ENCODE assay signal across 2 cellular contexts in genomic region chr20:63706027-63706695, GRCh38.
TF ChIP-seq lines count a peak whose summit lies in the region.

No MANE protein-coding gene starts in this region.

TF ChIP-seq in HEK293T, 16 proteins besides CTCF, POLR2A, EP300 and RAD21:
- no peak for TF ChIP-seq BHLHE40 (IDR thresholded peaks at IDR 0.05; ENCODE audit: borderline replicate concordance)
- TF ChIP-seq ZNF384 (IDR thresholded peaks at IDR 0.05), result no peak
- no peak for TF ChIP-seq SP1 (IDR thresholded peaks at IDR 0.05)
- no peak for TF ChIP-seq LEF1 (IDR thresholded peaks at IDR 0.05; ENCODE audit: borderline replicate concordance)
- no peak for TF ChIP-seq TARDBP (IDR thresholded peaks at IDR 0.05)
- TF ChIP-seq FOXM1 (IDR thresholded peaks at IDR 0.05; ENCODE audit: borderline replicate concordance), result no peak
- no peak for TF ChIP-seq ARNT (IDR thresholded peaks at IDR 0.05)
- TF ChIP-seq ELF4 (IDR thresholded peaks at IDR 0.05), result no peak
- no peak for TF ChIP-seq L3MBTL2 (conservative IDR thresholded peaks at IDR 0.05)
- TF ChIP-seq NFRKB (IDR thresholded peaks at IDR 0.05), result no peak
- no peak for TF ChIP-seq SUZ12 (IDR thresholded peaks at IDR 0.05)

TF ChIP-seq in K562, 482 proteins besides CTCF, POLR2A, EP300 and RAD21:
- no peak for TF ChIP-seq SETDB1 (IDR thresholded peaks at IDR 0.05; ENCODE audit: low read length)
- TF ChIP-seq THRB (CRISPR knock-in tag; conservative IDR thresholded peaks at IDR 0.05), result no peak
- no peak for TF ChIP-seq PHF21A (IDR thresholded peaks at IDR 0.05; ENCODE audit: borderline replicate concordance, low read depth)
- TF ChIP-seq HNRNPUL1 (IDR thresholded peaks at IDR 0.05; ENCODE audit: low read length), result no peak
- TF ChIP-seq SIX5 (IDR thresholded peaks at IDR 0.05; ENCODE audit: borderline replicate concordance in 1 of 2, insufficient read depth in 1 of 2, low read depth in 1 of 2, low read length in 2 of 2), result no peak
- TF ChIP-seq ELK3 (CRISPR knock-in tag; IDR thresholded peaks at IDR 0.05), result no peak
- no peak for TF ChIP-seq MEIS2 (IDR thresholded peaks at IDR 0.05; ENCODE audit: partially characterized antibody)
- TF ChIP-seq CHD2 (IDR thresholded peaks at IDR 0.05; ENCODE audit: low read depth, low read length), result no peak
- no peak for TF ChIP-seq SPI1 (IDR thresholded peaks at IDR 0.05; ENCODE audit: borderline replicate concordance, low read depth, low read length)
- TF ChIP-seq KHSRP (IDR thresholded peaks at IDR 0.05), result no peak
- no peak for TF ChIP-seq ETV1 (tag; conservative IDR thresholded peaks at IDR 0.05; ENCODE audit: low read depth)
- TF ChIP-seq ADNP (tag; IDR thresholded peaks at IDR 0.05), result no peak
- TF ChIP-seq TGIF2 (CRISPR knock-in tag; IDR thresholded peaks at IDR 0.05), result no peak
- no peak for TF ChIP-seq ELF4 (CRISPR knock-in tag; IDR thresholded peaks at IDR 0.05)
- TF ChIP-seq NONO (IDR thresholded peaks at IDR 0.05; ENCODE audit: low read depth in 2 of 2, low read length in 1 of 2), result no peak
- no peak for TF ChIP-seq ZNF395 (CRISPR knock-in tag; IDR thresholded peaks at IDR 0.05)
- no peak for TF ChIP-seq NR3C1 (CRISPR knock-in tag; IDR thresholded peaks at IDR 0.05)
- TF ChIP-seq ZNF41 (CRISPR knock-in tag; conservative IDR thresholded peaks at IDR 0.05), result no peak
- TF ChIP-seq ZZZ3 (IDR thresholded peaks at IDR 0.05), result no peak
